19 cellular contexts compared by ENCODE assay signal in genomic region chr12:12397184-12397583, GRCh38. TPM values are rescaled to one million over a fixed set of nuclear protein-coding genes. Genes with fewer than 3 reads are reported as not detected.
DNase-seq lines count a peak whose midpoint lies in the region; TF ChIP-seq lines count a peak whose summit lies in the region.
"Had no signal": no experiment of that assay in that cellular context is flagged by ENCODE, and none has a peak within 500 bp of the region (broad histone marks: within the 10 kb centered on the region; RNA-seq: fewer than 3 reads in every experiment).

No MANE protein-coding gene starts in this region.

- H3K4me2 ChIP-seq in GM23248 (ENCODE audit: unreplicated experiment), result peak overlapping the region; percentile 72

- H3F3A ChIP-seq in GM23248 (ENCODE audit: insufficient read depth), result peaks cover 29% of the 10 kb centered on the region

- no peak for TF ChIP-seq EP300 in stomach (IDR thresholded peaks at IDR 0.05)

- CTCF ChIA-PET in HEK293T (lab: Yijun Ruan, JAX), result interaction anchor here (0.6 to 1.9 kb wide), 3 partner anchors 9 to 340 kb away, joined by 3 to 6 read pairs (median 4); no protein-coding TSS in a partner anchor

- H3K36me3 Mint-ChIP-seq in nephron progenitor cell (ENCODE audit: low read depth), result peaks cover 12% of the 10 kb centered on the region

- H2AFZ ChIP-seq in ACC112 (ENCODE audit: low read length, unreplicated experiment) (no peak overlapping the region), GM23248 (no peak overlapping the region)

- no peaks in the 10 kb centered on the region for H3K27me3 ChIP-seq in ACC112 (ENCODE audit: insufficient read depth, low read length)
- H3K27me3 ChIP-seq in GM23248 (replicated peaks; ENCODE audit: insufficient read depth), result no peaks in the 10 kb centered on the region
- H3K27me3 ChIP-seq in esophagus squamous epithelium, result no peaks in the 10 kb centered on the region
- no peaks in the 10 kb centered on the region for H3K27me3 ChIP-seq in stomach

- no peaks in the 10 kb centered on the region for H3K9me3 ChIP-seq in GM23248 (ENCODE audit: low read depth)
- no peaks in the 10 kb centered on the region for H3K9me3 ChIP-seq in esophagus squamous epithelium
- H3K9me3 ChIP-seq in stomach, result no peaks in the 10 kb centered on the region

- 76 to 84% methylated on average over 5 of the region's 5 CpGs for WGBS in GM23248 (ENCODE audit: low coverage in 1 of 2, low lambda C conversion rate in 2 of 2, missing lambda C conversion rate in 2 of 2), 2 experiments
- WGBS in esophagus squamous epithelium, 2 donors, result 84% methylated on average over 5 of the region's 5 CpGs
- WGBS in stomach, 5 donors, result 68 to 92% (median 77%) methylated on average over 5 of the region's 5 CpGs

- no peak for DNase-seq in GM23248
- no peak for DNase-seq in esophagus squamous epithelium (lab: John Stamatoyannopoulos, UW)
- DNase-seq in stomach, result no peak
- DNase-seq in HEK293T (ENCODE audit: extremely low spot score), result no peak
- no peak for DNase-seq in nephron progenitor cell
- no peak for DNase-seq in NAMALWA (ENCODE audit: low spot score)
- no peak for DNase-seq in inferior parietal cortex (ENCODE audit: extremely low spot score)
- DNase-seq: activated CD4-positive, alpha-beta T cell treated with anti-CD3 and anti-CD28 coated beads, Interleukin-2, amount 50 U/mL, for 48 hours; activated naive CD8-positive, alpha-beta T cell treated with anti-CD3 and anti-CD28 coated beads, Interleukin-2, amount 10 ng/mL, durations not matched to agents 7 days and 5 days; central memory CD4-positive, alpha-beta T cell; islet precursor cell; MM.1S; NCI-H1930; SW 1271 had no signal

- H3K4me3 Mint-ChIP-seq in nephron progenitor cell, result no peak overlapping the region
- H3K4me3 Mint-ChIP-seq: activated naive CD8-positive, alpha-beta T cell treated with anti-CD3 and anti-CD28 coated beads, Interleukin-2, amount 10 ng/mL, durations not matched to agents 7 days and 5 days; memory B cell; stimulated activated memory B cell treated with anti-CD40 and anti-IgM and Interleukin-4, amounts not matched to agents 10 μg/mL and 1 μg/mL and 100 μg/mL, for 72 hours had no signal

- H3K4me1 Mint-ChIP-seq in nephron progenitor cell, result peaks cover 34% of the 10 kb centered on the region
- H3K4me1 Mint-ChIP-seq: stimulated activated memory B cell treated with anti-CD40 and anti-IgM and Interleukin-4, amounts not matched to agents 10 μg/mL and 1 μg/mL and 100 μg/mL, for 72 hours had no signal

- no peak overlapping the region for H3K27ac Mint-ChIP-seq in nephron progenitor cell
- H3K27ac Mint-ChIP-seq: activated naive CD8-positive, alpha-beta T cell treated with anti-CD3 and anti-CD28 coated beads, Interleukin-2, amount 10 ng/mL, durations not matched to agents 7 days and 5 days; memory B cell had no signal

- H3K4me3 ChIP-seq in ACC112 (ENCODE audit: low read depth, low read length) (no peak overlapping the region), GM23248 (no peak overlapping the region), esophagus squamous epithelium (no peak overlapping the region), stomach (no peak overlapping the region)

- H3K9me2 ChIP-seq in GM23248 (ENCODE audit: insufficient read depth), result no peaks in the 10 kb centered on the region

- no peaks in the 10 kb centered on the region for H3K36me3 ChIP-seq in ACC112 (ENCODE audit: insufficient read depth, low read length)
- no peaks in the 10 kb centered on the region for H3K36me3 ChIP-seq in GM23248 (ENCODE audit: low read depth)
- no peaks in the 10 kb centered on the region for H3K36me3 ChIP-seq in esophagus squamous epithelium
- no peaks in the 10 kb centered on the region for H3K36me3 ChIP-seq in stomach

- H3K79me2 ChIP-seq in ACC112 (ENCODE audit: control insufficient read depth, insufficient read depth, low read length, unreplicated experiment), result no peaks in the 10 kb centered on the region
- H3K79me2 ChIP-seq in GM23248 (ENCODE audit: insufficient read depth), result peaks cover 27% of the 10 kb centered on the region

- no peak for TF ChIP-seq CTCF in esophagus squamous epithelium (IDR thresholded peaks at IDR 0.05)
- TF ChIP-seq CTCF in stomach (IDR thresholded peaks at IDR 0.05), result no peak
- no peak for TF ChIP-seq CTCF in nephron progenitor cell (IDR thresholded peaks at IDR 0.05)

- intact Hi-C loops in esophagus squamous epithelium (cut with DNase I), result loop anchor here (10.0 kb wide), 1 partner anchor 168 kb away; the partner anchor contains the start of gene DUSP16
- intact Hi-C loops in stomach (cut with DNase I; ENCODE audit: low total_unique reads), result loop anchor here (10.0 kb wide), 1 partner anchor 168 kb away; the partner anchor contains the start of gene DUSP16

- no peak overlapping the region for H3K9ac ChIP-seq in GM23248

- H3K4me1 ChIP-seq in ACC112 (ENCODE audit: control insufficient read depth, insufficient read depth, low read length, unreplicated experiment) (peaks cover 19% of the 10 kb centered on the region), GM23248 (ENCODE audit: insufficient read depth) (peaks cover 19% of the 10 kb centered on the region), esophagus squamous epithelium (peaks cover 6 to 33% (median 8%) of the 10 kb centered on the region in 3 donors), stomach (peaks cover 14 to 45% (median 29%) of the 10 kb centered on the region in 4 donors)

- in situ Hi-C loops in GM23248 (cut with MboI), result no loop called here

- peaks cover 2% of the 10 kb centered on the region for H3K27me3 Mint-ChIP-seq in nephron progenitor cell (ENCODE audit: low read depth, poor library complexity)
- H3K27me3 Mint-ChIP-seq: activated naive CD8-positive, alpha-beta T cell treated with anti-CD3 and anti-CD28 coated beads, Interleukin-2, amount 10 ng/mL, durations not matched to agents 7 days and 5 days; memory B cell; stimulated activated memory B cell treated with anti-CD40 and anti-IgM and Interleukin-4, amounts not matched to agents 10 μg/mL and 1 μg/mL and 100 μg/mL, for 72 hours had no signal

- POLR2A ChIA-PET in HEK293T (lab: Yijun Ruan, JAX), result no interaction called here

- H4K20me1 ChIP-seq in GM23248 (ENCODE audit: insufficient read depth), result no peaks in the 10 kb centered on the region

- peaks cover 6% of the 10 kb centered on the region for H3K9me3 Mint-ChIP-seq in nephron progenitor cell

- TF ChIP-seq POLR2A in esophagus squamous epithelium (IDR thresholded peaks at IDR 0.05), result no peak
- no peak for TF ChIP-seq POLR2A in stomach (IDR thresholded peaks at IDR 0.05)

- H3K27ac ChIP-seq in ACC112 (ENCODE audit: low read depth, low read length) (peak overlapping the region; percentile 83), GM23248 (no peak overlapping the region), esophagus squamous epithelium (peak overlapping the region in 3 of 4 donors; percentile 59 to 84 (median 70)), stomach (peak overlapping the region in 3 of 5 donors; percentile 60 to 75 (median 75))
- H3K27ac ChIP-seq: RWPE1, VCaP had no signal

TF ChIP-seq in HEK293T, 16 proteins besides CTCF, POLR2A, EP300 and RAD21:
- no peak for TF ChIP-seq FOXM1 (IDR thresholded peaks at IDR 0.05; ENCODE audit: borderline replicate concordance)
- TF ChIP-seq LEF1 (IDR thresholded peaks at IDR 0.05; ENCODE audit: borderline replicate concordance), result no peak
- no peak for TF ChIP-seq BHLHE40 (IDR thresholded peaks at IDR 0.05; ENCODE audit: borderline replicate concordance)
- TF ChIP-seq ARNT (IDR thresholded peaks at IDR 0.05), result no peak
- no peak for TF ChIP-seq CTBP1 (IDR thresholded peaks at IDR 0.05; ENCODE audit: borderline replicate concordance)
- no peak for TF ChIP-seq FOXA1 (IDR thresholded peaks at IDR 0.05)
- TF ChIP-seq ELF4 (IDR thresholded peaks at IDR 0.05), result no peak

RNA-seq across cellular contexts. Expression of gene BORCS5, which starts 40.3 kb away (rescaled TPM):
- total RNA-seq in GM23248 (2014; rRNA removed; shearing (Covaris generic)), result 4.6 and 7.7 TPM in 2 replicates
- polyA plus RNA-seq in GM23248 (2016; fragmentation: Nextera tagmentation; extraction: Ambion mirVana), result 14.1 and 17.2 TPM in 2 replicates
- 10 to 100 TPM in 2 of 4 donors, 1 to 10 TPM in 2; 7.6 to 20.4 (median 10.0) TPM for total RNA-seq in esophagus squamous epithelium
- total RNA-seq in stomach, result 10 to 100 TPM in 3 of 5 donors, 1 to 10 TPM in 2; 1.3 to 49.0 (median 25.0) TPM
- 1 to 10 TPM; 5.5 to 8.7 (median 6.3) TPM for polyA plus RNA-seq in stomach

RNA-seq across cellular contexts. Expression of gene MANSC1, which starts 47.1 kb away (rescaled TPM):
- 2.5 and 12.2 TPM in 2 replicates for total RNA-seq in GM23248 (2014; rRNA removed; shearing (Covaris generic))
- polyA plus RNA-seq in GM23248 (2016; fragmentation: Nextera tagmentation; extraction: Ambion mirVana), result 8.2 and 8.5 TPM in 2 replicates
- total RNA-seq in esophagus squamous epithelium, result 10 to 100 TPM; 22.5 to 59.0 (median 47.7) TPM
- total RNA-seq in stomach, result 10 to 100 TPM in 2 of 5 donors, 1 to 10 TPM in 2, under 1 TPM in 1; 0.29 to 35.7 (median 8.8) TPM
- polyA plus RNA-seq in stomach, result 10 to 100 TPM in 2 of 3 donors, 1 to 10 TPM in 1; 7.8 to 16.5 (median 10.2) TPM
